ENCODE assay signal across 13 cellular contexts in the genomic region with DNA sequence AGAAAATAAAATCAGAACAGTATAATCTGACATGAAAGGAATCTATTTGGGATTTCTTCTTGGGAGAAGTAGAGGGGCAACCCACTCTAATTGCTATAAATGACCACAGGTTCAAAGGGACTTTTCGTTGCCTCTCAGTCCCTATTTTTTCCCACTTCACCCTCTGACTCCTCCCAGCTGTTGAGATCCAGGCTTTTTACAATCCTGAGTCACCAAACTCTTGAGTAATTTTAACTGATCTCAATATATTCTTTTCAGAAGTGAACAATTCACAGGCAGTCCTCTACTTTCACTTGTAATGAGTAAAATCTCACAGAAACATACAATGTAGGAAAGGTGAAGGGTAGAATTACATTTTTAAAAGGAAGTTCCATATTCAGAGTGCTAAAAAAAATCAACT. TPM values are rescaled to one million over a fixed set of nuclear protein-coding genes. Genes with fewer than 3 reads are reported as not detected.
DNase-seq lines count a peak whose midpoint lies in the region; FAIRE-seq and TF ChIP-seq lines count a peak whose summit lies in the region.
"Had no signal": no experiment of that assay in that cellular context is flagged by ENCODE, and none has a peak within 500 bp of the region (broad histone marks: within the 10 kb centered on the region; RNA-seq: fewer than 3 reads in every experiment).

No MANE protein-coding gene starts in this region.

- H3K4me3 ChIP-seq in SK-N-MC (no peak overlapping the region), fibroblast of the aortic adventitia (ENCODE audit: low read depth, low read length) (no peak overlapping the region), small intestine (ENCODE audit: low read depth in 1 of 2, low read length in 2 of 2) (no peak overlapping the region), Karpas-422 (ENCODE audit: low read length) (no peak overlapping the region)
- H3K4me3 ChIP-seq: GM12878 had no signal

- H3K4me3 Mint-ChIP-seq in nephron progenitor cell, result no peak overlapping the region
- H3K4me3 Mint-ChIP-seq: activated naive CD8-positive, alpha-beta T cell treated with anti-CD3 and anti-CD28 coated beads, Interleukin-2, amount 50 U/mL, for 24 hours; CD4-positive, CD25-positive, alpha-beta regulatory T cell had no signal

- H3K4me1 ChIP-seq in small intestine (ENCODE audit: control insufficient read depth in 2 of 2, insufficient read depth in 1 of 2, low read depth in 1 of 2, low read length in 1 of 2) (peaks cover 2 to 15% of the 10 kb centered on the region in 2 donors), Karpas-422 (ENCODE audit: low read length) (no peaks in the 10 kb centered on the region)

- no peaks in the 10 kb centered on the region for H3K27me3 ChIP-seq in small intestine (ENCODE audit: control insufficient read depth in 2 of 2, insufficient read depth in 2 of 2, low read length in 2 of 2)
- no peaks in the 10 kb centered on the region for H3K27me3 ChIP-seq in Karpas-422 (ENCODE audit: low read length)

- no peaks in the 10 kb centered on the region for H3K9me3 Mint-ChIP-seq in nephron progenitor cell
- H3K9me3 Mint-ChIP-seq: activated naive CD8-positive, alpha-beta T cell treated with anti-CD3 and anti-CD28 coated beads, Interleukin-2, amount 50 U/mL, for 24 hours had no signal

- no peaks in the 10 kb centered on the region for H3K79me2 ChIP-seq in Karpas-422 (ENCODE audit: low read length)

- no peak for FAIRE-seq in small intestine (lab: Jason Lieb, UNC)

- no peak overlapping the region for H3K4me2 ChIP-seq in Karpas-422 (ENCODE audit: low read depth, low read length, poor library complexity, severe bottlenecking)

- H3K9me3 ChIP-seq in SK-N-MC (ENCODE audit: low read depth, low read length) (no peaks in the 10 kb centered on the region), small intestine (ENCODE audit: control insufficient read depth, low read depth) (no peaks in the 10 kb centered on the region), Karpas-422 (ENCODE audit: low read length) (no peaks in the 10 kb centered on the region)

- WGBS in small intestine, 3 donors, result 17 to 50% (median 38%) methylated on average over 1 of the region's 1 CpG

- H2AFZ ChIP-seq in Karpas-422 (ENCODE audit: low read length), result no peak overlapping the region

- 0 out of 2 replicates have a peak overlapping the region, but pooled peaks have one; percentile 32 for H3K27ac ChIP-seq in SK-N-MC
- H3K27ac ChIP-seq in small intestine (ENCODE audit: low read depth in 1 of 2, low read length in 1 of 2), result no peak overlapping the region
- H3K27ac ChIP-seq in Karpas-422 (ENCODE audit: low read length), result no peak overlapping the region

- DNase-seq in ELR (ENCODE audit: low read depth) (peak; percentile 73), SK-N-MC (ENCODE audit: low read depth, low spot score) (no peak), fibroblast of the aortic adventitia (ENCODE audit: low read depth) (peak; percentile 63), small intestine (peak; percentile 17), Karpas-422 (no peak), NCI-H2227 (lab: John Stamatoyannopoulos, UW; ENCODE audit: unreplicated experiment) (no peak), nephron progenitor cell (no peak)
- DNase-seq in NK-92 treated with Interleukin-12 subunit alpha and Interleukin-12 subunit beta, amount 100 ng/mL, for 24 hours (lab: John Stamatoyannopoulos, UW), result no peak
- DNase-seq: activated CD8-positive, alpha-beta memory T cell treated with anti-CD3 and anti-CD28 coated beads for 24 hours; NCI-H446 treated with DMSO at 0.1 percent for 48 hours had no signal

- no peaks in the 10 kb centered on the region for H4K20me1 ChIP-seq in Karpas-422 (ENCODE audit: insufficient read depth, low read depth, low read length)

- no peaks in the 10 kb centered on the region for H3K36me3 ChIP-seq in SK-N-MC (ENCODE audit: insufficient read depth, low read length)
- H3K36me3 ChIP-seq in small intestine (ENCODE audit: control insufficient read depth in 2 of 2, insufficient read depth in 2 of 2, low read length in 2 of 2), result peaks cover 0 to 5% of the 10 kb centered on the region in 2 donors
- no peaks in the 10 kb centered on the region for H3K36me3 ChIP-seq in Karpas-422 (ENCODE audit: insufficient read depth, low read length)

- H3K27ac Mint-ChIP-seq in nephron progenitor cell, result no peak overlapping the region
- H3K27ac Mint-ChIP-seq: activated naive CD8-positive, alpha-beta T cell treated with anti-CD3 and anti-CD28 coated beads, Interleukin-2, amount 50 U/mL, for 24 hours had no signal

- no peak overlapping the region for H3K9ac ChIP-seq in SK-N-MC (ENCODE audit: insufficient read length)
- no peak overlapping the region for H3K9ac ChIP-seq in Karpas-422 (ENCODE audit: low read length)

- no peaks in the 10 kb centered on the region for H3K27me3 Mint-ChIP-seq in nephron progenitor cell (ENCODE audit: low read depth, poor library complexity)
- H3K27me3 Mint-ChIP-seq: activated naive CD8-positive, alpha-beta T cell treated with anti-CD3 and anti-CD28 coated beads, Interleukin-2, amount 50 U/mL, for 24 hours; CD4-positive, CD25-positive, alpha-beta regulatory T cell had no signal

- peaks cover 49% of the 10 kb centered on the region for H3K4me1 Mint-ChIP-seq in nephron progenitor cell

- H3K36me3 Mint-ChIP-seq in nephron progenitor cell (ENCODE audit: low read depth), result no peaks in the 10 kb centered on the region

- no peaks in the 10 kb centered on the region for H3K9me2 ChIP-seq in Karpas-422 (replicated peaks; ENCODE audit: insufficient read depth, low read length)

- TF ChIP-seq CTCF in fibroblast of the aortic adventitia (IDR thresholded peaks at IDR 0.05; ENCODE audit: insufficient read depth, low read length) (no peak), nephron progenitor cell (IDR thresholded peaks at IDR 0.05) (no peak)

RNA-seq across cellular contexts. Expression of gene EIF4E3, which starts 44.6 kb away (rescaled TPM):
- total RNA-seq in fibroblast of the aortic adventitia (ENCODE audit: low replicate concordance), result 2.2 and 2.3 TPM in 2 replicates
- polyA plus RNA-seq in small intestine, result 10 to 100 TPM in 2 of 3 donors, 1 to 10 TPM in 1; 9.4 to 14.8 (median 11.3) TPM
- total RNA-seq in Karpas-422 (2014; rRNA removed; shearing (Covaris generic); ENCODE audit: low replicate concordance), result not detected in 2 replicates

Comparison
In these comparisons a context has a peak if more than half of its experiments do, and no peak if none do; other contexts are left out.
1. DNase-seq: peak in ELR (single experiment), fibroblast of the aortic adventitia (single experiment) and small intestine (single experiment); none in SK-N-MC (single experiment), Karpas-422 (single experiment), NCI-H2227 (single experiment), NK-92 treated with Interleukin-12 subunit alpha and Interleukin-12 subunit beta, amount 100 ng/mL, for 24 hours (single experiment) and nephron progenitor cell (single experiment).